10 cellular contexts compared by ENCODE assay signal in genomic region chr12:77060136-77060882, GRCh38. TPM values are rescaled to one million over a fixed set of nuclear protein-coding genes. Genes with fewer than 3 reads are reported as not detected.
DNase-seq lines count a peak whose midpoint lies in the region; ATAC-seq lines count a peak whose summit lies in the region.
"Had no signal": no experiment of that assay in that cellular context is flagged by ENCODE, and none has a peak within 500 bp of the region (broad histone marks: within the 10 kb centered on the region; RNA-seq: fewer than 3 reads in every experiment).

No MANE protein-coding gene starts in this region.

- ATAC-seq in GM18873 (IDR thresholded peaks at IDR 0.05; ENCODE audit: low FRiP score, unreplicated experiment) (peak; percentile 75), HG02610 (IDR thresholded peaks at IDR 0.05; ENCODE audit: unreplicated experiment) (peak; percentile 74)
- ATAC-seq in natural killer cell treated with Interleukin-12 subunit alpha and Interleukin-12 subunit beta and Interleukin-15 and Interleukin-18, amount 100 ng/mL, for 72 hours: no peak
- no peak for ATAC-seq in naive thymus-derived CD8-positive, alpha-beta T cell

- peaks cover 21 to 23% of the 10 kb centered on the region in 2 donors for H3K4me1 Mint-ChIP-seq in natural killer cell treated with Interleukin-12 subunit alpha and Interleukin-12 subunit beta and Interleukin-15 and Interleukin-18, amount 100 ng/mL, for 72 hours (ENCODE audit: low read depth in 2 of 2)
- peaks cover 0 to 23% (median 3%) of the 10 kb centered on the region in 4 donors for H3K4me1 Mint-ChIP-seq in naive thymus-derived CD8-positive, alpha-beta T cell

- peaks cover 3 to 6% of the 10 kb centered on the region in 2 donors for H3K27me3 Mint-ChIP-seq in natural killer cell treated with Interleukin-12 subunit alpha and Interleukin-12 subunit beta and Interleukin-15 and Interleukin-18, amount 100 ng/mL, for 72 hours
- peaks cover 19 to 42% (median 34%) of the 10 kb centered on the region in 5 donors for H3K27me3 Mint-ChIP-seq in naive thymus-derived CD8-positive, alpha-beta T cell
- H3K27me3 Mint-ChIP-seq: type B pancreatic cell had no signal

- POLR2A ChIA-PET in naive thymus-derived CD8-positive, alpha-beta T cell (lab: Charles Lee): no interaction called here

- H3K4me3 Mint-ChIP-seq in natural killer cell treated with Interleukin-12 subunit alpha and Interleukin-12 subunit beta and Interleukin-15 and Interleukin-18, amount 100 ng/mL, for 72 hours: peak overlapping the region; percentile 7
- H3K4me3 Mint-ChIP-seq in naive thymus-derived CD8-positive, alpha-beta T cell: no peak overlapping the region
- H3K4me3 Mint-ChIP-seq: type B pancreatic cell had no signal

- no peaks in the 10 kb centered on the region for H3K36me3 Mint-ChIP-seq in natural killer cell treated with Interleukin-12 subunit alpha and Interleukin-12 subunit beta and Interleukin-15 and Interleukin-18, amount 100 ng/mL, for 72 hours
- peaks cover 0 to 4% (median 0%) of the 10 kb centered on the region in 3 donors for H3K36me3 Mint-ChIP-seq in naive thymus-derived CD8-positive, alpha-beta T cell

- DNase-seq in KG1 (lab: John Stamatoyannopoulos, UW): peak; percentile 2
- no peak for DNase-seq in natural killer cell treated with Interleukin-12 subunit alpha and Interleukin-12 subunit beta and Interleukin-15 and Interleukin-18, amount 100 ng/mL, for 72 hours (ENCODE audit: low spot score)
- DNase-seq in NCI-H1930 (lab: John Stamatoyannopoulos, UW): no peak
- no peak for DNase-seq in AG08395 (ENCODE audit: low spot score)
- no peak for DNase-seq in naive thymus-derived CD8-positive, alpha-beta T cell
- DNase-seq: H7, Right ventricle myocardium superior had no signal

- H3K9me3 Mint-ChIP-seq in natural killer cell treated with Interleukin-12 subunit alpha and Interleukin-12 subunit beta and Interleukin-15 and Interleukin-18, amount 100 ng/mL, for 72 hours: no peaks in the 10 kb centered on the region
- H3K9me3 Mint-ChIP-seq in naive thymus-derived CD8-positive, alpha-beta T cell: no peaks in the 10 kb centered on the region
- H3K9me3 Mint-ChIP-seq: type B pancreatic cell had no signal

- no peak overlapping the region for H3K27ac Mint-ChIP-seq in natural killer cell treated with Interleukin-12 subunit alpha and Interleukin-12 subunit beta and Interleukin-15 and Interleukin-18, amount 100 ng/mL, for 72 hours
- no peak overlapping the region for H3K27ac Mint-ChIP-seq in naive thymus-derived CD8-positive, alpha-beta T cell
- H3K27ac Mint-ChIP-seq: type B pancreatic cell had no signal

RNA-seq across cellular contexts. Expression of gene E2F7, which starts 5.1 kb away (rescaled TPM):
- total RNA-seq in natural killer cell treated with Interleukin-12 subunit alpha and Interleukin-12 subunit beta and Interleukin-15 and Interleukin-18, amount 100 ng/mL, for 72 hours: 10 to 100 TPM; 10.7 to 15.0 TPM
- not detected for total RNA-seq in naive thymus-derived CD8-positive, alpha-beta T cell
- polyA plus RNA-seq in naive thymus-derived CD8-positive, alpha-beta T cell: not detected

Comparison
In these comparisons a context has a peak if more than half of its experiments do, and no peak if none do; other contexts are left out.
1. ATAC-seq: peak in GM18873 (single experiment) and HG02610 (single experiment); none in natural killer cell treated with Interleukin-12 subunit alpha and Interleukin-12 subunit beta and Interleukin-15 and Interleukin-18, amount 100 ng/mL, for 72 hours (0 of 2) and naive thymus-derived CD8-positive, alpha-beta T cell (0 of 2).
2. RNA of gene E2F7, which starts 5.1 kb away (total RNA-seq): 10.7 to 15.0 TPM in natural killer cell treated with Interleukin-12 subunit alpha and Interleukin-12 subunit beta and Interleukin-15 and Interleukin-18, amount 100 ng/mL, for 72 hours; not detected in naive thymus-derived CD8-positive, alpha-beta T cell; every median in the first group is over 10 times any median in the second.